In genomic region chr19:34773555-34773864, GRCh38 we compare ENCODE assay signal across 8 cellular contexts. TPM values are rescaled to one million over a fixed set of nuclear protein-coding genes. Genes with fewer than 3 reads are reported as not detected.
DNase-seq lines count a peak whose midpoint lies in the region; ATAC-seq, FAIRE-seq and TF ChIP-seq lines count a peak whose summit lies in the region.

No MANE protein-coding gene starts in this region.

- ATAC-seq in GM21723 (IDR thresholded peaks at IDR 0.05; ENCODE audit: unreplicated experiment) (no peak), HG02763 (IDR thresholded peaks at IDR 0.05; ENCODE audit: unreplicated experiment) (no peak)
- no peak for ATAC-seq in activated naive CD4-positive, alpha-beta T cell treated with anti-CD3 and anti-CD28 coated beads, Interleukin-2, amount 50 U/mL, for 72 hours

- peak overlapping the region; percentile 96 for H3K4me3 Mint-ChIP-seq in neural progenitor cell

- H3K27me3 Mint-ChIP-seq in neural progenitor cell (ENCODE audit: insufficient read depth, low read depth): peaks cover 2% of the 10 kb centered on the region

- H2AFZ ChIP-seq in neural progenitor cell (replicated peaks): peak overlapping the region; percentile 90

- H3F3A ChIP-seq in neural progenitor cell (ENCODE audit: low read depth): no peaks in the 10 kb centered on the region

- H3K27ac ChIP-seq in duodenal mucosa (ENCODE audit: low read depth, low read length) (no peak overlapping the region), neural progenitor cell (no peak overlapping the region)

- peaks cover 20% of the 10 kb centered on the region for H3K9me3 Mint-ChIP-seq in neural progenitor cell
- peaks cover 7 to 8% of the 10 kb centered on the region in 2 donors for H3K9me3 Mint-ChIP-seq in activated naive CD4-positive, alpha-beta T cell treated with anti-CD3 and anti-CD28 coated beads, Interleukin-2, amount 50 U/mL, for 72 hours

- H3K36me3 ChIP-seq in BE2C: no peaks in the 10 kb centered on the region
- peaks cover 3 to 8% of the 10 kb centered on the region in 2 donors for H3K36me3 ChIP-seq in duodenal mucosa (ENCODE audit: control insufficient read depth in 1 of 2, insufficient read depth in 2 of 2, low read length in 2 of 2)
- no peaks in the 10 kb centered on the region for H3K36me3 ChIP-seq in neural progenitor cell

- TF ChIP-seq CTCF in BE2C (IDR thresholded peaks at IDR 0.05; ENCODE audit: low read depth, low read length): no peak
- TF ChIP-seq CTCF in LNCaP clone FGC (IDR thresholded peaks at IDR 0.05; ENCODE audit: control insufficient read depth, extremely low read depth, insufficient read depth): no peak
- no peak for TF ChIP-seq CTCF in neural progenitor cell (IDR thresholded peaks at IDR 0.05)

- peaks cover 19% of the 10 kb centered on the region for H3K36me3 Mint-ChIP-seq in neural progenitor cell
- peaks cover 14 to 16% of the 10 kb centered on the region in 2 donors for H3K36me3 Mint-ChIP-seq in activated naive CD4-positive, alpha-beta T cell treated with anti-CD3 and anti-CD28 coated beads, Interleukin-2, amount 50 U/mL, for 72 hours

- H3K27me3 ChIP-seq in BE2C (no peaks in the 10 kb centered on the region), duodenal mucosa (ENCODE audit: control insufficient read depth in 1 of 2, insufficient read depth in 2 of 2, low read length in 2 of 2) (no peaks in the 10 kb centered on the region), neural progenitor cell (peaks cover 13% of the 10 kb centered on the region)

- peaks cover 12% of the 10 kb centered on the region for H3K4me1 Mint-ChIP-seq in neural progenitor cell

- H3K4me1 ChIP-seq in BE2C (no peaks in the 10 kb centered on the region), duodenal mucosa (ENCODE audit: control insufficient read depth in 1 of 2, insufficient read depth in 2 of 2, low read length in 2 of 2) (peaks cover 8 to 10% of the 10 kb centered on the region in 2 donors), neural progenitor cell (no peaks in the 10 kb centered on the region)

- no peaks in the 10 kb centered on the region for H3K79me2 ChIP-seq in neural progenitor cell (ENCODE audit: low read depth)

- H4K20me1 ChIP-seq in neural progenitor cell (ENCODE audit: low read depth): no peaks in the 10 kb centered on the region

- peak overlapping the region; percentile 84 for H3K4me2 ChIP-seq in neural progenitor cell

- H3K4me3 ChIP-seq in BE2C (ENCODE audit: low read depth, low read length) (peak overlapping the region; percentile 72), LNCaP clone FGC (ENCODE audit: low read depth, low read length) (peak overlapping the region; percentile 81), duodenal mucosa (ENCODE audit: low read depth in 1 of 2, low read length in 2 of 2) (peak overlapping the region; percentile 77 to 92), neural progenitor cell (peak overlapping the region; percentile 68)

- H3K9ac ChIP-seq in duodenal mucosa (ENCODE audit: low read depth in 1 of 2, low read length in 2 of 2) (no peak overlapping the region), neural progenitor cell (no peak overlapping the region)

- H3K9me3 ChIP-seq in BE2C: no peaks in the 10 kb centered on the region
- no peaks in the 10 kb centered on the region for H3K9me3 ChIP-seq in duodenal mucosa (ENCODE audit: control insufficient read depth in 1 of 2, low read length in 2 of 2)
- peaks cover 5% of the 10 kb centered on the region for H3K9me3 ChIP-seq in neural progenitor cell (ENCODE audit: low read depth)

- DNase-seq in BE2C (no peak), LNCaP clone FGC (ENCODE audit: low read depth) (no peak), neural progenitor cell (ENCODE audit: low spot score) (no peak), GM19239 (ENCODE audit: insufficient read length, low spot score) (no peak)
- no peak for DNase-seq in activated naive CD4-positive, alpha-beta T cell treated with anti-CD3 and anti-CD28 coated beads, Interleukin-2, amount 50 U/mL, for 72 hours (ENCODE audit: low spot score in 2 of 2)

- FAIRE-seq in GM19239 (lab: Jason Lieb, UNC): no peak

- H3K27ac Mint-ChIP-seq in neural progenitor cell: no peak overlapping the region
- H3K27ac Mint-ChIP-seq in activated naive CD4-positive, alpha-beta T cell treated with anti-CD3 and anti-CD28 coated beads, Interleukin-2, amount 50 U/mL, for 72 hours: no peak overlapping the region

RNA-seq across cellular contexts. Expression of gene ZNF599, which starts 0.5 kb away (rescaled TPM):
- 8.3 TPM for polyA plus RNA-seq in BE2C (2012; ENCODE audit: insufficient read depth, insufficient read length, low read depth)
- 7.6 and 12.7 TPM in 2 replicates for total RNA-seq in neural progenitor cell (ENCODE audit: low replicate concordance)
- total RNA-seq in activated naive CD4-positive, alpha-beta T cell treated with anti-CD3 and anti-CD28 coated beads, Interleukin-2, amount 50 U/mL, for 72 hours: 1 to 10 TPM; 1.5 to 4.0 TPM

RNA-seq across cellular contexts. Expression of gene ZNF181, which starts 39.5 kb away (rescaled TPM):
- 21.3 TPM for polyA plus RNA-seq in BE2C (2012; ENCODE audit: insufficient read depth, insufficient read length, low read depth)
- 20.2 and 21.7 TPM in 2 replicates for total RNA-seq in neural progenitor cell (ENCODE audit: low replicate concordance)
- total RNA-seq in activated naive CD4-positive, alpha-beta T cell treated with anti-CD3 and anti-CD28 coated beads, Interleukin-2, amount 50 U/mL, for 72 hours: 1 to 10 TPM; 2.5 to 4.6 TPM
